9 cellular contexts compared by ENCODE assay signal in the genomic region with DNA sequence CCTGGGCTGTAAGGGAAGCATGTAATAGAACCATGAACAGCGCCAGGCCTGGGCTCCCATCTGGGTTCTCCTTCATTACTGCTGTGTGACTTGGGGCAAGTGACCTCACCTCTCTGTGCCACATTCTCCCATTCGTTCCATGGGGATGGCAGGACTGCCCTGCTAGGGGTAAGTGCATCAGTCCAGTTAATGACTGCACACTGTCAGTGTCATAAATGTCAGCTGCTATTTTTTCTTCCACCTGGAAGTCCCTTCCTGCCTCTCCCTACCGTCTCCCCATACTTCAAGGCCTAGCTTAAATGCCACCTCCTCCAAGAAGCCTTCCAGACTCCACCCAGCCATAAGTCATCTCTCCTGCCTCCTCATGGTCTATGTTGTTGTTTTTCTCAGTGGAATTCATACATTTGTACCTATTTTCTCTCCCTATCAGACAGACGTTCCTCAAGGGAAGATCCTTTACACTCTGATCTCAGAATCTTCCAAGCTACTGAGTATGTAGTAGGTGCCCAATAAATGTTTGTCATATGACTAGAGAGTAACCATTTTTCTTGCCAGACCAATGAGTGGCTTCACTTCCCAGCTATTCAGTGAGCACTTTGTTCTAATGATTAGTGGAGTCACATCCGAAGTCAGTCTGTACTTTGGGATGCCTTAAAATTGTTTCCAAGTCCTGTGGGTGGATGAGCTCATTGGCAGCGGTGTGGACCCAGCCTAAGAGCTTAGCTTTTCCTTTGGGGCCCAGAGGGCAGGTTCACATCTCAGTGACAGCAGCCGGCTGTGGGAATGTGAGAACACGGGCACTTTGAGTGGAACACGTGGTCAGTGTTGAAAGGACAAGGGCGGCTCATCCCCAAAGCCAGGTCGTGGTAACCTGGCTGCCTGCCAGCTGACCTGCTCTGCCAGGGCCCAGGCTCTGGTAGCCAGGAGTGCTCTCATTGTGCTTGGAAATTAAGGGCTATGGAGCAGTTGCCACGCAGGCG.
A peak's percentile ranks its signal among the peaks of the same experiment; 100 is the strongest.
DNase-seq lines count a peak whose midpoint lies in the region; ATAC-seq lines count a peak whose summit lies in the region.
"Had no signal": no experiment of that assay in that cellular context is flagged by ENCODE, and none has a peak within 500 bp of the region (broad histone marks: within the 10 kb centered on the region; RNA-seq: fewer than 3 reads in every experiment).

No MANE protein-coding gene starts in this region.

- no peak overlapping the region for H3K27ac Mint-ChIP-seq in activated naive CD4-positive, alpha-beta T cell treated with anti-CD3 and anti-CD28 coated beads for 36 hours

- ATAC-seq in GM21360 (IDR thresholded peaks at IDR 0.05; ENCODE audit: unreplicated experiment): no peak
- no peak for ATAC-seq in activated CD4-positive, CD25-positive, alpha-beta regulatory T cell treated with anti-CD3 and anti-CD28 coated beads, Interleukin-2, amount 50 U/mL, for 24 hours

- no peak overlapping the region for H3K4me3 Mint-ChIP-seq in activated naive CD4-positive, alpha-beta T cell treated with anti-CD3 and anti-CD28 coated beads for 36 hours

- DNase-seq in DMS 273 (lab: John Stamatoyannopoulos, UW; ENCODE audit: unreplicated experiment) (peak; percentile 38), DMS 273 treated with DMSO at 0.1 percent for 48 hours (lab: John Stamatoyannopoulos, UW) (no peak), SHP77 treated with DMSO at 0.1 percent for 48 hours (lab: John Stamatoyannopoulos, UW) (peak; percentile 61), cardiac septum (ENCODE audit: low spot score) (peak; percentile 84), stromal cell of bone marrow (ENCODE audit: low read depth) (peak; percentile 61)
- no peak for DNase-seq in activated naive CD4-positive, alpha-beta T cell treated with anti-CD3 and anti-CD28 coated beads for 36 hours
- DNase-seq: islet precursor cell had no signal

- H3K27me3 Mint-ChIP-seq in activated naive CD4-positive, alpha-beta T cell treated with anti-CD3 and anti-CD28 coated beads for 36 hours (ENCODE audit: low read depth): peaks cover 13% of the 10 kb centered on the region

- no peaks in the 10 kb centered on the region for H3K9me3 Mint-ChIP-seq in activated naive CD4-positive, alpha-beta T cell treated with anti-CD3 and anti-CD28 coated beads for 36 hours

- H3K4me1 Mint-ChIP-seq in activated naive CD4-positive, alpha-beta T cell treated with anti-CD3 and anti-CD28 coated beads for 36 hours (ENCODE audit: low read depth): peaks cover 5% of the 10 kb centered on the region

- intact Hi-C loops in cardiac septum (cut with DNase I): no loop called here
- intact Hi-C loops in activated naive CD4-positive, alpha-beta T cell treated with anti-CD3 and anti-CD28 coated beads for 36 hours (cut with micrococcal nuclease): no loop called here

- CTCF ChIA-PET in activated naive CD4-positive, alpha-beta T cell treated with anti-CD3 and anti-CD28 coated beads for 36 hours (lab: Charles Lee): interaction anchor here (0.6 to 1.9 kb wide), 3 partner anchors 89 to 150 kb away, joined by 3 to 6 read pairs (median 3); no protein-coding TSS in a partner anchor

- no peaks in the 10 kb centered on the region for H3K36me3 Mint-ChIP-seq in activated naive CD4-positive, alpha-beta T cell treated with anti-CD3 and anti-CD28 coated beads for 36 hours (ENCODE audit: low read depth)

Comparison
In these comparisons a context has a peak if more than half of its experiments do, and no peak if none do; other contexts are left out.
1. DNase-seq: peak in DMS 273 (single experiment), SHP77 treated with DMSO at 0.1 percent for 48 hours (single experiment), cardiac septum (single experiment) and stromal cell of bone marrow (single experiment); none in DMS 273 treated with DMSO at 0.1 percent for 48 hours (single experiment) and activated naive CD4-positive, alpha-beta T cell treated with anti-CD3 and anti-CD28 coated beads for 36 hours (single experiment).